Comparison of ENCODE assay signal across 26 cellular contexts in the genomic region with DNA sequence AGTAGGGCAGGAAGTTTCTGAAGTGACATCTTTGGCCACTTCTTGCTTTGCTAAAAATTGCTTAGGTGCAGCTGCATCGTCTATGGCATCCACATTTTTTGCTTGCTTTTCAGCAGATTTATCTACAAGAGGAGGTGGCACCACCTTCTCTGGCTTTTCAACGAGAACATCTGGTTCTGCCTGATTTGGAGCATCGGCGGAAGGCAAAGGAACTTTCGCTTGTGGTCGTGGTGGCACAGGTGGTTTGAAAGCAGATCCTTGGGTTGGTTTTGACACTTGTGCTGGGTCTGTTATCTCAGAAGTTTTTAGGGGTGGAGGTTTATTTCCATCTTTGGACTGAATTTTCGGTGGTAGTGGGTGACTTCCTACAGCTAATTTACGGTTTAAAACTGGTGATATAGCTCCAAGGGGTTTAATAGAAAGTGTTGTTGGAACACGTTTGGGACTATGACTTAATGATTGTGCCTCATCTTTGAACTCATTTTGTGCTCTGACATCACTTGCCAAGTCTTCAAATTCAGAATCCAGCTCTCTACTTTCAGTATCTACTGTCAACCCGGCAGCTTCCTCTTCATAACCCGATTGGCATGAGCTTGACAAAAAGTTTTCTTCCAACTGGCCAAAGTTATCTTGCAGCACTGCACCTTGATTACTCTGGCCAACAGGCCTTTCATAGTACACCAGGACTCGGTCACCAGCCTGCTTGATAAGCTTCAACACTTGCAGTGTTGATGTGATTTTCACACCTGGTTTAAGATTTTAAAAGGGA. TPM values are rescaled to one million over a fixed set of nuclear protein-coding genes. Genes with fewer than 3 reads are reported as not detected.
"Had no signal": no experiment of that assay in that cellular context is flagged by ENCODE, and none has a peak within 500 bp of the region (broad histone marks: within the 10 kb centered on the region; RNA-seq: fewer than 3 reads in every experiment).

No MANE protein-coding gene starts in this region.

- ATAC-seq: left lobe of liver; naive thymus-derived CD4-positive, alpha-beta T cell; right cardiac atrium; stimulated activated memory B cell treated with anti-CD40 and anti-IgM and Interleukin-4, amounts not matched to agents 10 μg/mL and 1 μg/mL and 100 μg/mL, for 72 hours; stimulated activated naive CD8-positive, alpha-beta T cell treated with anti-CD3 and anti-CD28 coated beads, Interleukin-15, Interleukin-2, amounts not matched to agents 100 U/mL and 50 U/mL, for 24 hours had no signal

- H3K27me3 Mint-ChIP-seq: memory B cell; naive thymus-derived CD4-positive, alpha-beta T cell; stimulated activated memory B cell treated with anti-CD40 and anti-IgM and Interleukin-4, amounts not matched to agents 10 μg/mL and 1 μg/mL and 100 μg/mL, for 72 hours had no signal

- H3K4me1 Mint-ChIP-seq: memory B cell; nephron; neural progenitor cell; stimulated activated memory B cell treated with anti-CD40 and anti-IgM and Interleukin-4, amounts not matched to agents 10 μg/mL and 1 μg/mL and 100 μg/mL, for 72 hours had no signal

- FAIRE-seq: frontal cortex, kidney, urothelium cell line had no signal

- H3K27me3 ChIP-seq: neural progenitor cell, spleen, testis, tibial nerve, upper lobe of left lung had no signal

- H3K4me1 ChIP-seq: neural progenitor cell, prostate gland, spleen, testis, tibial nerve, upper lobe of left lung had no signal

- H3K27ac Mint-ChIP-seq: memory B cell; nephron; neural progenitor cell; stimulated activated memory B cell treated with anti-CD40 and anti-IgM and Interleukin-4, amounts not matched to agents 10 μg/mL and 1 μg/mL and 100 μg/mL, for 72 hours had no signal

- H3K36me3 ChIP-seq: neural progenitor cell had no signal

- H3K27ac ChIP-seq: coronary artery, neural progenitor cell, prostate gland, skin epidermis, spleen, testis, tibial nerve, upper lobe of left lung had no signal

- H3K4me3 ChIP-seq: coronary artery, lung, neural progenitor cell, prostate gland, skin epidermis, spleen, testis, tibial nerve, upper lobe of left lung had no signal

- H3K9me3 ChIP-seq: prostate gland, spleen, testis, tibial nerve, upper lobe of left lung had no signal

- DNase-seq: dermis blood vessel endothelial cell; effector memory CD4-positive, alpha-beta T cell; hypothalamus; kidney; nucleus accumbens; right cardiac atrium; spleen; stimulated activated CD4-positive, alpha-beta T cell treated with anti-CD3 and anti-CD28 coated beads, Interleukin-4, amount 100 ng/mL, for 4 hours; stimulated activated naive CD8-positive, alpha-beta T cell treated with anti-CD3 and anti-CD28 coated beads, Interleukin-15, Interleukin-2, amounts not matched to agents 100 U/mL and 50 U/mL, for 24 hours; substantia nigra; testis; upper lobe of left lung had no signal

- H3K9me3 Mint-ChIP-seq: memory B cell; naive thymus-derived CD4-positive, alpha-beta T cell; nephron; neural progenitor cell; stimulated activated memory B cell treated with anti-CD40 and anti-IgM and Interleukin-4, amounts not matched to agents 10 μg/mL and 1 μg/mL and 100 μg/mL, for 72 hours had no signal

- H3K4me3 Mint-ChIP-seq: memory B cell; nephron; neural progenitor cell; stimulated activated memory B cell treated with anti-CD40 and anti-IgM and Interleukin-4, amounts not matched to agents 10 μg/mL and 1 μg/mL and 100 μg/mL, for 72 hours had no signal

RNA-seq across cellular contexts. Expression of gene SLC18A2, which starts 44.0 kb away (rescaled TPM):
- total RNA-seq: dermis blood vessel endothelial cell, osteocyte had no signal
